ENCODE assay signal across 27 cellular contexts in the genomic region with DNA sequence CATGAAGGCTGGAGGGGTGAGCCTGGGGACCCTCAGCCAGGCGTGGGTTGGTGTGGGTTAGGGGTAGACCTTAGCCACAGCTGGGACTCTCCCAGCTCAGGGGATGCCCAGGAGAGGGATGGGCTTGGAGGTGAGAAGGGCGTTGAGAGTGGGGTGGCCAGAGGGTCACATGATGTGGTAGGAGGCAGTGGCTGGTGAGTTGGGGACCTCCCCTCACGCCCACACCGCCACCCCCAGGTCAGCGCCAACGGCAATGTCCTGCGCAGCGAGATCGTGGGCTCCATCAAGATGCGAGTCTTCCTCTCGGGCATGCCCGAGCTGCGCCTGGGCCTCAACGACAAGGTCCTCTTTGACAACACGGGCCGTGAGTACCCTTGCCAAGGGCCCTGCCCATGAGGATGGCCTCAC. TPM values are rescaled to one million over a fixed set of nuclear protein-coding genes. Genes with fewer than 3 reads are reported as not detected.
DNase-seq lines count a peak whose midpoint lies in the region; ATAC-seq and TF ChIP-seq lines count a peak whose summit lies in the region.
"Had no signal": no experiment of that assay in that cellular context is flagged by ENCODE, and none has a peak within 500 bp of the region (broad histone marks: within the 10 kb centered on the region; RNA-seq: fewer than 3 reads in every experiment).

No MANE protein-coding gene starts in this region.

- H3K27me3 ChIP-seq in HUES6 (ENCODE audit: control insufficient read depth, insufficient read depth, low read length) (no peaks in the 10 kb centered on the region), neuronal stem cell (ENCODE audit: control insufficient read depth in 3 of 3, insufficient read depth in 3 of 3, low read depth in 1 of 3, low read length in 3 of 3) (no peaks in the 10 kb centered on the region)
- H3K27me3 ChIP-seq: BLaER1 treated with 17β-estradiol and CSF1 and Interleukin-3, amounts not matched to agents 10 nM and 100 nM; SJSA1 had no signal

- no peak overlapping the region for H2BK12ac ChIP-seq in neuronal stem cell (ENCODE audit: low read length)

- peaks cover 78% of the 10 kb centered on the region for H3K36me3 ChIP-seq in HUES6 (ENCODE audit: control insufficient read depth, insufficient read depth, low read length)
- H3K36me3 ChIP-seq in neuronal stem cell (replicated peaks in 1 of 2; ENCODE audit: control insufficient read depth in 2 of 2, insufficient read depth in 2 of 2, low read length in 2 of 2) = peaks cover 46 to 89% of the 10 kb centered on the region in 2 donors

- H3K4me2 ChIP-seq in neuronal stem cell (ENCODE audit: insufficient read depth, low read length, poor library complexity, severe bottlenecking) = no peak overlapping the region
- H3K4me2 ChIP-seq: BLaER1 treated with 17β-estradiol and CSF1 and Interleukin-3, amounts not matched to agents 10 nM and 100 nM had no signal

- H3K18ac ChIP-seq in neuronal stem cell (ENCODE audit: low read length) = no peak overlapping the region

- no peaks in the 10 kb centered on the region for H3K27me3 Mint-ChIP-seq in chondrocyte (ENCODE audit: low read depth)
- H3K27me3 Mint-ChIP-seq: CD4-positive, alpha-beta T cell had no signal

- H2BK5ac ChIP-seq in neuronal stem cell (ENCODE audit: low read length) = no peak overlapping the region

- 0 out of 2 replicates have a peak overlapping the region, but pooled peaks have one; percentile 14 for H3K27ac ChIP-seq in HUES6 (ENCODE audit: low read depth, low read length)
- H3K27ac ChIP-seq in neuronal stem cell (replicated peaks; ENCODE audit: low read length) = no peak overlapping the region
- H3K27ac ChIP-seq: SJSA1 had no signal

- peak; percentile 15 for DNase-seq in D341Med (ENCODE audit: low spot score)
- peak; percentile 89 for DNase-seq in chondrocyte (ENCODE audit: low spot score)
- DNase-seq in neuronal stem cell (ENCODE audit: low spot score) = no peak
- no peak for DNase-seq in AML-193 (lab: John Stamatoyannopoulos, UW)
- DNase-seq in NCI-H1048 (lab: John Stamatoyannopoulos, UW) = no peak
- DNase-seq: DMS53, Kasumi-1, NCI-H1105, NCI-H1436 treated with DMSO at 0.1 percent for 48 hours, NCI-H187 treated with DMSO at 0.1 percent for 48 hours, NCI-H446, NCI-H524 treated with DMSO at 0.1 percent for 48 hours, NCI-H774 had no signal

- peak overlapping the region; percentile 30 for H4K8ac ChIP-seq in neuronal stem cell (ENCODE audit: low read depth, low read length)

- H3K36me3 Mint-ChIP-seq in chondrocyte (ENCODE audit: low read depth) = peaks cover 36% of the 10 kb centered on the region

- H3K27ac Mint-ChIP-seq in chondrocyte (ENCODE audit: unreplicated experiment) = no peak overlapping the region
- H3K27ac Mint-ChIP-seq: CD4-positive, alpha-beta T cell had no signal

- peak overlapping the region; percentile 80 for H3K23ac ChIP-seq in neuronal stem cell (ENCODE audit: low read depth, low read length, poor library complexity)

- H3K4me3 Mint-ChIP-seq in chondrocyte (ENCODE audit: unreplicated experiment) = no peak overlapping the region
- H3K4me3 Mint-ChIP-seq: CD4-positive, alpha-beta T cell had no signal

- H4K91ac ChIP-seq in neuronal stem cell (ENCODE audit: low read depth, low read length, poor library complexity) = no peak overlapping the region

- no peak overlapping the region for H3K4ac ChIP-seq in neuronal stem cell (ENCODE audit: low read length)

- no CpG with 5 or more reads among the region's 16 CpGs for WGBS in neuronal stem cell (ENCODE audit: extremely low coverage in 2 of 2, insufficient read length in 2 of 2, insufficient replicate concordance in 1 of 2), 2 donors

- H3K9me3 ChIP-seq in HUES6 (ENCODE audit: control insufficient read depth, insufficient read depth, low read depth, low read length) = peaks cover 7% of the 10 kb centered on the region
- peaks cover 1 to 8% of the 10 kb centered on the region in 2 donors for H3K9me3 ChIP-seq in neuronal stem cell (replicated peaks in 1 of 2; ENCODE audit: control insufficient read depth in 2 of 2, insufficient read depth in 1 of 2, low read depth in 1 of 2, low read length in 2 of 2)

- H2BK120ac ChIP-seq in neuronal stem cell (ENCODE audit: low read depth, low read length) = no peak overlapping the region

- H3K4me1 ChIP-seq in HUES6 (ENCODE audit: control insufficient read depth, insufficient read depth, low read length) (no peaks in the 10 kb centered on the region), neuronal stem cell (ENCODE audit: control insufficient read depth in 2 of 2, insufficient read depth in 1 of 2, low read depth in 1 of 2, low read length in 2 of 2) (no peaks in the 10 kb centered on the region)
- H3K4me1 ChIP-seq: SJSA1 had no signal

- H3K14ac ChIP-seq in neuronal stem cell (ENCODE audit: low read length) = no peak overlapping the region

- H3K9me3 Mint-ChIP-seq in chondrocyte (ENCODE audit: low read depth) = peaks cover 3% of the 10 kb centered on the region
- H3K9me3 Mint-ChIP-seq: CD4-positive, alpha-beta T cell had no signal

- H3K4me3 ChIP-seq in HUES6 (ENCODE audit: low read depth, low read length) (no peak overlapping the region), neuronal stem cell (ENCODE audit: low read length in 2 of 2) (no peak overlapping the region)
- H3K4me3 ChIP-seq: BLaER1 treated with 17β-estradiol and CSF1 and Interleukin-3, amounts not matched to agents 10 nM and 100 nM; K562; SJSA1 had no signal

- no peak for TF ChIP-seq CTCF in chondrocyte (IDR thresholded peaks at IDR 0.05)

- no peak overlapping the region for H2AK5ac ChIP-seq in neuronal stem cell (ENCODE audit: low read depth, low read length)

- peaks cover 10% of the 10 kb centered on the region for H3K79me1 ChIP-seq in neuronal stem cell (ENCODE audit: low read depth, low read length)

- H3K9ac ChIP-seq in HUES6 (ENCODE audit: low read length) (no peak overlapping the region), neuronal stem cell (ENCODE audit: low read depth, low read length, poor library complexity) (peak overlapping the region; percentile 38)

- no peak overlapping the region for H2AFZ ChIP-seq in neuronal stem cell (ENCODE audit: low read length)

- H2BK15ac ChIP-seq in neuronal stem cell (ENCODE audit: low read length) = no peak overlapping the region

- ATAC-seq in HG03520 (IDR thresholded peaks at IDR 0.05; ENCODE audit: unreplicated experiment) = no peak
- ATAC-seq in GM19463 (IDR thresholded peaks at IDR 0.05; ENCODE audit: unreplicated experiment) = no peak
- ATAC-seq: K562, Right ventricle myocardium inferior had no signal

- no peaks in the 10 kb centered on the region for H3K4me1 Mint-ChIP-seq in chondrocyte (ENCODE audit: low read depth)

RNA-seq across cellular contexts. Expression of a gene that starts 28.5 kb away (rescaled TPM):
- 78.3 to 91.2 TPM (median 81.8 TPM) in 3 replicates for total RNA-seq in chondrocyte
- polyA plus RNA-seq in neuronal stem cell (2013, experiment 1 of 2) = 44.3 TPM
- 44.6 TPM for polyA plus RNA-seq in neuronal stem cell (2013, experiment 2 of 2)

RNA-seq across cellular contexts. Expression of a gene that starts 41.0 kb away (rescaled TPM):
- total RNA-seq in chondrocyte = 64.9 to 72.4 TPM (median 68.6 TPM) in 3 replicates
- polyA plus RNA-seq in neuronal stem cell (2013, experiment 1 of 2) = 87.0 TPM
- polyA plus RNA-seq in neuronal stem cell (2013, experiment 2 of 2) = 83.2 TPM

RNA-seq across cellular contexts. Expression of a gene that starts 52.9 kb away (rescaled TPM):
- total RNA-seq in chondrocyte = not detected in 3 replicates
- not detected for polyA plus RNA-seq in neuronal stem cell (2013, experiment 1 of 2)
- not detected for polyA plus RNA-seq in neuronal stem cell (2013, experiment 2 of 2)
- total RNA-seq: A172; CD4-positive, alpha-beta T cell; Daoy; G401; H7; HT1080; K562; M059J; Right ventricle myocardium inferior; SJSA1 had no signal

Comparison
In these comparisons a context has a peak if more than half of its experiments do, and no peak if none do; other contexts are left out.
1. DNase-seq: peak in D341Med (single experiment) and chondrocyte (single experiment); none in neuronal stem cell (single experiment), AML-193 (0 of 2) and NCI-H1048 (single experiment).